ENCODE assay signal across 15 cellular contexts in genomic region chr5:66949066-66949465, GRCh38.
A peak's percentile ranks its signal among the peaks of the same experiment; 100 is the strongest.
DNase-seq lines count a peak whose midpoint lies in the region; ATAC-seq, FAIRE-seq and TF ChIP-seq lines count a peak whose summit lies in the region.
"Had no signal": no experiment of that assay in that cellular context is flagged by ENCODE, and none has a peak within 500 bp of the region (broad histone marks: within the 10 kb centered on the region; RNA-seq: fewer than 3 reads in every experiment).

No MANE protein-coding gene starts in this region.

- TF ChIP-seq POLR2A in breast epithelium (IDR thresholded peaks at IDR 0.05) = no peak
- TF ChIP-seq POLR2A in K562 (conservative IDR thresholded peaks at IDR 0.05) = no peak
- TF ChIP-seq POLR2A in suprapubic skin (IDR thresholded peaks at IDR 0.05) = no peak

- 90% methylated on average over 3 of the region's 4 CpGs for WGBS in mammary epithelial cell (ENCODE audit: low coverage, missing lambda C conversion rate)
- WGBS in K562 (ENCODE audit: insufficient coverage, low coverage, missing lambda C conversion rate) = 0% methylated on average over 4 of the region's 4 CpGs
- WGBS in suprapubic skin = 88% methylated on average over 4 of the region's 4 CpGs

- POLR2A ChIA-PET in K562 (lab: Yijun Ruan, JAX) = no interaction called here

- no peaks in the 10 kb centered on the region for H3K36me3 ChIP-seq in mammary epithelial cell (ENCODE audit: insufficient read depth, low read length)
- H3K36me3 ChIP-seq in breast epithelium = no peaks in the 10 kb centered on the region
- no peaks in the 10 kb centered on the region for H3K36me3 ChIP-seq in K562 (ENCODE audit: control insufficient read depth, insufficient read depth, low read length)
- no peaks in the 10 kb centered on the region for H3K36me3 ChIP-seq in suprapubic skin
- H3K36me3 ChIP-seq: BLaER1 treated with 17β-estradiol and CSF1 and Interleukin-3, amounts not matched to agents 10 nM and 100 nM had no signal

- H3K9ac ChIP-seq in mammary epithelial cell (ENCODE audit: insufficient read depth, low read length) (no peak overlapping the region), K562 (ENCODE audit: insufficient read depth in 1 of 2, low read depth in 2 of 2, low read length in 2 of 2) (no peak overlapping the region)
- H3K9ac ChIP-seq: BLaER1 treated with 17β-estradiol and CSF1 and Interleukin-3, amounts not matched to agents 10 nM and 100 nM had no signal

- H3K27ac ChIP-seq in mammary epithelial cell (ENCODE audit: insufficient read depth, low read depth, low read length) (no peak overlapping the region), breast epithelium (no peak overlapping the region), K562 (ENCODE audit: extremely low read depth, low read depth, low read length) (no peak overlapping the region), epithelial cell of prostate (peak overlapping the region; percentile 16), suprapubic skin (no peak overlapping the region)
- H3K27ac ChIP-seq: BLaER1 treated with 17β-estradiol and CSF1 and Interleukin-3, amounts not matched to agents 10 nM and 100 nM had no signal

- intact Hi-C loops in mammary epithelial cell (cut with micrococcal nuclease) (no loop called here), breast epithelium (cut with DNase I; ENCODE audit: low total_unique reads) (no loop called here), K562 (cut with micrococcal nuclease) (no loop called here)

- H2AFZ ChIP-seq in mammary epithelial cell (ENCODE audit: low read depth, low read length) (peak overlapping the region; percentile 53), K562 (ENCODE audit: low read depth, low read length) (no peak overlapping the region)

- CTCF ChIA-PET in mammary epithelial cell (lab: Charles Lee; ENCODE audit: low non-redundant PET) (no interaction called here), K562 (lab: Yijun Ruan, JAX; ENCODE audit: low intra/inter-chr PET ratio) (no interaction called here)

- TF ChIP-seq CTCF in mammary epithelial cell (conservative IDR thresholded peaks at IDR 0.05 in 1 of 2, IDR thresholded peaks at IDR 0.05 in 1 of 2; ENCODE audit: extremely low read depth in 1 of 2, insufficient read depth in 1 of 2, low read depth in 1 of 2, low read length in 2 of 2) = no peak
- no peak for TF ChIP-seq CTCF in breast epithelium (IDR thresholded peaks at IDR 0.05)
- no peak for TF ChIP-seq CTCF in K562 (IDR thresholded peaks at IDR 0.05 in 2 of 3, conservative IDR thresholded peaks at IDR 0.05 in 1 of 3; ENCODE audit: insufficient read depth in 2 of 3, low read depth in 1 of 3, low read length in 3 of 3)
- TF ChIP-seq CTCF in suprapubic skin (IDR thresholded peaks at IDR 0.05) = no peak

- H3K27me3 ChIP-seq in mammary epithelial cell (ENCODE audit: insufficient read depth, low read length) (no peaks in the 10 kb centered on the region), breast epithelium (no peaks in the 10 kb centered on the region), K562 (ENCODE audit: control insufficient read depth in 2 of 2, insufficient read depth in 2 of 2, low read length in 2 of 2) (peaks cover 5 to 9% of the 10 kb centered on the region in 2 experiments; a peak in 3 of 5 replicates), suprapubic skin (no peaks in the 10 kb centered on the region)
- H3K27me3 ChIP-seq: BLaER1 treated with 17β-estradiol and CSF1 and Interleukin-3, amounts not matched to agents 10 nM and 100 nM had no signal

- peak; percentile 36; the same call in 1 of the 3 replicates for ATAC-seq in K562
- ATAC-seq in HG02870 (IDR thresholded peaks at IDR 0.05; ENCODE audit: unreplicated experiment) = no peak
- no peak for ATAC-seq in HG03135 (IDR thresholded peaks at IDR 0.05; ENCODE audit: unreplicated experiment)

- H3K4me2 ChIP-seq in mammary epithelial cell (ENCODE audit: insufficient read depth, low read depth, low read length) (no peak overlapping the region), K562 (ENCODE audit: insufficient read depth, low read length) (no peak overlapping the region)
- H3K4me2 ChIP-seq: BLaER1 treated with 17β-estradiol and CSF1 and Interleukin-3, amounts not matched to agents 10 nM and 100 nM had no signal

- no peaks in the 10 kb centered on the region for H3K4me1 ChIP-seq in mammary epithelial cell (ENCODE audit: insufficient read depth, low read length)
- H3K4me1 ChIP-seq in breast epithelium = no peaks in the 10 kb centered on the region
- H3K4me1 ChIP-seq in K562 (replicated peaks in 1 of 2; ENCODE audit: control insufficient read depth in 2 of 2, insufficient read depth in 2 of 2, low read length in 2 of 2) = no peaks in the 10 kb centered on the region
- no peaks in the 10 kb centered on the region for H3K4me1 ChIP-seq in suprapubic skin

- H4K20me1 ChIP-seq in mammary epithelial cell (ENCODE audit: insufficient read depth, low read length) = no peaks in the 10 kb centered on the region
- no peaks in the 10 kb centered on the region for H4K20me1 ChIP-seq in K562 (replicated peaks; ENCODE audit: control insufficient read depth, insufficient read depth, low read length)
- H4K20me1 ChIP-seq: BLaER1 treated with 17β-estradiol and CSF1 and Interleukin-3, amounts not matched to agents 10 nM and 100 nM had no signal

- H3K4me3 ChIP-seq in mammary epithelial cell (replicated peaks in 1 of 3; ENCODE audit: insufficient read depth in 1 of 3, low read depth in 2 of 3, low read length in 3 of 3) (no peak overlapping the region), breast epithelium (no peak overlapping the region), K562 (no peak overlapping the region), suprapubic skin (no peak overlapping the region)
- H3K4me3 ChIP-seq: BLaER1 treated with 17β-estradiol and CSF1 and Interleukin-3, amounts not matched to agents 10 nM and 100 nM had no signal

- in situ Hi-C loops in mammary epithelial cell (cut with MboI; ENCODE audit: low sequenced_read_pairs in 2 of 2) (no loop called here), K562 (cut with MboI) (no loop called here)

- TF ChIP-seq RAD21 in K562 (CRISPR knock-in tag; conservative IDR thresholded peaks at IDR 0.05 in 1 of 2, IDR thresholded peaks at IDR 0.05 in 1 of 2) = no peak

- H3K79me2 ChIP-seq in mammary epithelial cell (ENCODE audit: insufficient read depth, low read length) (no peaks in the 10 kb centered on the region), K562 (ENCODE audit: control insufficient read depth, insufficient read depth, low read length) (no peaks in the 10 kb centered on the region)

- H3K9me1 ChIP-seq in K562 (ENCODE audit: control insufficient read depth, insufficient read depth, low read length) = no peaks in the 10 kb centered on the region

- no TSS peak for BruUV-seq in mammary epithelial cell (replicated peaks; lab: Mats Ljungman, UMichigan)
- BruUV-seq in K562 (replicated peaks; lab: Mats Ljungman, UMichigan) = no TSS peak

- TF ChIP-seq EP300 in K562 (IDR thresholded peaks at IDR 0.05; ENCODE audit: low read length) = no peak
- TF ChIP-seq EP300 in suprapubic skin (IDR thresholded peaks at IDR 0.05) = no peak

- DNase-seq in mammary epithelial cell (peak; percentile 28), breast epithelium (ENCODE audit: low spot score in 2 of 2) (no peak), K562 (ENCODE audit: extremely low read depth in 1 of 4, low spot score in 3 of 4) (no peak), epithelial cell of prostate (ENCODE audit: low read depth, low spot score) (no peak), renal cortical epithelial cell (ENCODE audit: low read depth) (peak; percentile 79), suprapubic skin (ENCODE audit: low spot score in 2 of 2) (no peak)
- DNase-seq: ACHN; CD4-positive, CD25-positive, alpha-beta regulatory T cell; DMS53; GF-D8 had no signal

- H3K9me3 ChIP-seq in mammary epithelial cell (replicated peaks; ENCODE audit: insufficient read depth, low read length) (no peaks in the 10 kb centered on the region), breast epithelium (no peaks in the 10 kb centered on the region), K562 (replicated peaks; ENCODE audit: control insufficient read depth, insufficient read depth, low read depth, low read length) (no peaks in the 10 kb centered on the region), suprapubic skin (no peaks in the 10 kb centered on the region)
- H3K9me3 ChIP-seq: BLaER1 treated with 17β-estradiol and CSF1 and Interleukin-3, amounts not matched to agents 10 nM and 100 nM had no signal

- FAIRE-seq in K562 (lab: Jason Lieb, UNC) = no peak
- FAIRE-seq: GM19239, H54 had no signal

- dilution Hi-C loops in mammary epithelial cell (cut with HindIII; ENCODE audit: low sequenced_read_pairs) = no loop called here

TF ChIP-seq in K562, 482 proteins besides CTCF, POLR2A, EP300 and RAD21:
- TF ChIP-seq ZNF444 (CRISPR knock-in tag; IDR thresholded peaks at IDR 0.05) (no peak), GATA2 (CRISPR knock-in tag; IDR thresholded peaks at IDR 0.05) (no peak), RBBP5 (IDR thresholded peaks at IDR 0.05; ENCODE audit: borderline replicate concordance, insufficient read depth, low read length, poor library complexity, severe bottlenecking) (no peak), RUNX1 (IDR thresholded peaks at IDR 0.05; ENCODE audit: low read depth) (no peak), ELF4 (CRISPR knock-in tag; IDR thresholded peaks at IDR 0.05) (no peak), PML (IDR thresholded peaks at IDR 0.05; ENCODE audit: low read length) (no peak), ZC3H8 (IDR thresholded peaks at IDR 0.05) (no peak), KLF6 (CRISPR knock-in tag; IDR thresholded peaks at IDR 0.05; ENCODE audit: borderline replicate concordance) (no peak), NCOA6 (IDR thresholded peaks at IDR 0.05) (no peak), CHD2 (IDR thresholded peaks at IDR 0.05; ENCODE audit: low read depth, low read length) (peak; percentile 34; the same call in 1 of the 2 replicates), POLR2AphosphoS5 (IDR thresholded peaks at IDR 0.05; ENCODE audit: control insufficient read depth, insufficient read depth, low read depth, low read length) (no peak), CEBPG (CRISPR knock-in tag; IDR thresholded peaks at IDR 0.05) (no peak), CEBPG (tag; conservative IDR thresholded peaks at IDR 0.05 in 1 of 2, IDR thresholded peaks at IDR 0.05 in 1 of 2) (peak; percentile 24 to 34; a peak in 1 of 4 replicates), STAT5A (IDR thresholded peaks at IDR 0.05; ENCODE audit: borderline replicate concordance, low read length) (no peak)
- TF ChIP-seq, protein P1, sequence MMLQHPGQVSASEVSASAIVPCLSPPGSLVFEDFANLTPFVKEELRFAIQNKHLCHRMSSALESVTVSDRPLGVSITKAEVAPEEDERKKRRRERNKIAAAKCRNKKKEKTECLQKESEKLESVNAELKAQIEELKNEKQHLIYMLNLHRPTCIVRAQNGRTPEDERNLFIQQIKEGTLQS (IDR thresholded peaks at IDR 0.05) = 0 out of 2 replicates have a peak, but pooled peaks have one; percentile 25
- TF ChIP-seq, protein P1 (CRISPR knock-in tag; conservative IDR thresholded peaks at IDR 0.05) = no peak

Comparison
In these comparisons a context has a peak if more than half of its experiments do, and no peak if none do; other contexts are left out.
1. DNase-seq: peak in mammary epithelial cell (single experiment) and renal cortical epithelial cell (single experiment); none in breast epithelium (0 of 2), K562 (0 of 4), epithelial cell of prostate (single experiment) and suprapubic skin (0 of 2).